ENCODE assay signal across 8 cellular contexts in the genomic region with DNA sequence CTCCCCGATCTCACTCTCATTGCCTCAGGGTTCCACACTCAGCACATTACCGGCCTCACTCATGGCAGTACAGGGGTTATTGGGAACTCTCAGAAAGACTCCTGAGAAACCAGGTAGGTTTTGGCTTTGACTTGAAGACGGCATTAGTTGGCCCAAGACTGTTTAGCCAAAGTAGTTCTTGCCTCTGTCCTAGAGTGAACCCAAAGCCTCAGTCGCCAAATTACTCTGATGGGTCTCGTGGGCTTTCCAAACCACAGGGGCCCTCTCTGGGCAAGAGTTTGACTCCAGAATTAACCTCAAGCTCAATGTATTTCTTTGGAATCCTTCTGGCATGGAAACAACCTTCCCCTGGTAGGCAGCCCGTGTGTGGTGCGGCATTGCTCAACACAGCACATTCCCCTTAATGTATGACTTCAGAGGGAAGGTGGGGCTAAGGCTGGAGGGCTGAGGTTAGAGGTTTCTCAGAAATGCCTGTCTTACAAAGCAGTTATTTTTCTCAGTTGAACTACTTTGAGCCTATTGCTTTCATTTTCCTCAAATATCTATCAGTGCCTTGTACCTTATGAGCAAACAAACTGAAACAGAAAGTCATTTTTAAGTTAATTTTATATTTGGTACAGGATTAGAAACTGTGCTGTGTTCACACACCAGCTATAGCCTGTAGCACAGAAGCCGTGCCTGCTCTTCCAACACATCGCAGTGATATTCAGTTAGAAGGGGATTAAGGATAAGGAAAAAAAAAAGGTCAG.
DNase-seq lines count a peak whose midpoint lies in the region; ATAC-seq and TF ChIP-seq lines count a peak whose summit lies in the region.

No MANE protein-coding gene starts in this region.

- TF ChIP-seq POLR2A in ovary (IDR thresholded peaks at IDR 0.05) (no peak), spleen (IDR thresholded peaks at IDR 0.05) (no peak)

- 68 to 79% (median 71%) methylated on average over 9 of the region's 9 CpGs for WGBS in ovary, 3 donors
- 66 to 75% (median 69%) methylated on average over 9 of the region's 9 CpGs for WGBS in spleen, 5 donors

- peak; percentile 98 for ATAC-seq in GM19467 (IDR thresholded peaks at IDR 0.05; ENCODE audit: unreplicated experiment)
- ATAC-seq in HG03457 (IDR thresholded peaks at IDR 0.05; ENCODE audit: unreplicated experiment): peak; percentile 99
- peak; percentile 59 to 86 for ATAC-seq in activated naive CD4-positive, alpha-beta T cell treated with anti-CD3 and anti-CD28 coated beads, Interleukin-2, amount 50 U/mL, for 72 hours

- H3K9me3 ChIP-seq in ovary (no peaks in the 10 kb centered on the region), spleen (no peaks in the 10 kb centered on the region)

- TF ChIP-seq CTCF in GM06990 (IDR thresholded peaks at IDR 0.05; ENCODE audit: insufficient read depth, low read length, poor library complexity, severe bottlenecking) (no peak), ovary (IDR thresholded peaks at IDR 0.05) (no peak), spleen (IDR thresholded peaks at IDR 0.05 in 8 of 11, conservative IDR thresholded peaks at IDR 0.05 in 3 of 11) (no peak)

- H3K9me3 Mint-ChIP-seq in activated naive CD4-positive, alpha-beta T cell treated with anti-CD3 and anti-CD28 coated beads, Interleukin-2, amount 50 U/mL, for 72 hours: peaks cover 9 to 15% of the 10 kb centered on the region in 2 donors

- H3K27ac Mint-ChIP-seq in activated naive CD4-positive, alpha-beta T cell treated with anti-CD3 and anti-CD28 coated beads, Interleukin-2, amount 50 U/mL, for 72 hours: no peak overlapping the region

- H3K9ac ChIP-seq in rectal smooth muscle tissue (ENCODE audit: low read length): no peak overlapping the region

- H3K4me1 ChIP-seq in rectal smooth muscle tissue (ENCODE audit: control insufficient read depth, insufficient read depth, low read length) (no peaks in the 10 kb centered on the region), ovary (ENCODE audit: insufficient read depth) (no peaks in the 10 kb centered on the region), spleen (no peaks in the 10 kb centered on the region)

- intact Hi-C loops in ovary (cut with DNase I): no loop called here
- intact Hi-C loops in spleen (cut with DNase I; ENCODE audit: low total_unique reads): no loop called here

- H3K36me3 ChIP-seq in GM06990 (ENCODE audit: control insufficient read depth, insufficient read depth, low read length) (no peaks in the 10 kb centered on the region), rectal smooth muscle tissue (ENCODE audit: control insufficient read depth, insufficient read depth, low read length) (no peaks in the 10 kb centered on the region), ovary (no peaks in the 10 kb centered on the region), spleen (no peaks in the 10 kb centered on the region)

- TF ChIP-seq EP300 in ovary (IDR thresholded peaks at IDR 0.05): no peak

- no peaks in the 10 kb centered on the region for H3K36me3 Mint-ChIP-seq in activated naive CD4-positive, alpha-beta T cell treated with anti-CD3 and anti-CD28 coated beads, Interleukin-2, amount 50 U/mL, for 72 hours

- DNase-seq in GM06990 (ENCODE audit: extremely low read depth, insufficient read length) (peak; percentile 59), ovary (no peak), spleen (no peak)
- DNase-seq in activated naive CD4-positive, alpha-beta T cell treated with anti-CD3 and anti-CD28 coated beads, Interleukin-2, amount 50 U/mL, for 72 hours (ENCODE audit: low spot score in 2 of 2): no peak
- no peak for DNase-seq in stimulated activated naive CD4-positive, alpha-beta T cell treated with Interleukin-2 at 50 U/mL for 16 hours (lab: John Stamatoyannopoulos, UW)

- H3K4me3 ChIP-seq in GM06990 (replicated peaks; ENCODE audit: low read depth, low read length) (peak overlapping the region; percentile 45), rectal smooth muscle tissue (ENCODE audit: low read length) (peak overlapping the region; percentile 3), ovary (no peak overlapping the region), spleen (no peak overlapping the region)

- H3K27me3 ChIP-seq in GM06990 (replicated peaks; ENCODE audit: control insufficient read depth, insufficient read depth, low read length): no peaks in the 10 kb centered on the region
- H3K27me3 ChIP-seq in rectal smooth muscle tissue (ENCODE audit: control insufficient read depth, insufficient read depth, low read length): no peaks in the 10 kb centered on the region
- H3K27me3 ChIP-seq in ovary: no peaks in the 10 kb centered on the region
- no peaks in the 10 kb centered on the region for H3K27me3 ChIP-seq in spleen (replicated peaks in 1 of 7)

- H3K27ac ChIP-seq in rectal smooth muscle tissue (ENCODE audit: low read depth, low read length): no peak overlapping the region
- H3K27ac ChIP-seq in ovary: no peak overlapping the region
- H3K27ac ChIP-seq in spleen: no peak overlapping the region

Comparison
In these comparisons a context has a peak if more than half of its experiments do, and no peak if none do; other contexts are left out.
1. H3K4me3 ChIP-seq: peak in GM06990 (single experiment) and rectal smooth muscle tissue (single experiment); none in ovary (single experiment) and spleen (0 of 8).
2. Peak in every context shown above with its lines, with median percentiles within 50 percentile points of each other: ATAC-seq.